In genomic region chr6:151482290-151482689, GRCh38 we compare ENCODE assay signal across 10 cellular contexts. TPM values are rescaled to one million over a fixed set of nuclear protein-coding genes. Genes with fewer than 3 reads are reported as not detected.
DNase-seq lines count a peak whose midpoint lies in the region; ATAC-seq lines count a peak whose summit lies in the region.
"Had no signal": no experiment of that assay in that cellular context is flagged by ENCODE, and none has a peak within 500 bp of the region (broad histone marks: within the 10 kb centered on the region; RNA-seq: fewer than 3 reads in every experiment).

No MANE protein-coding gene starts in this region.

- H3K4me1 Mint-ChIP-seq in CD4-positive, alpha-beta memory T cell, result peaks cover 19 to 22% (median 21%) of the 10 kb centered on the region in 4 donors
- H3K4me1 Mint-ChIP-seq in naive thymus-derived CD4-positive, alpha-beta T cell, result peaks cover 6 to 19% (median 15%) of the 10 kb centered on the region in 7 donors

- H3K9me3 ChIP-seq in CD4-positive, alpha-beta memory T cell (ENCODE audit: control insufficient read depth in 1 of 2, low read length in 2 of 2), result no peaks in the 10 kb centered on the region
- no peaks in the 10 kb centered on the region for H3K9me3 ChIP-seq in naive thymus-derived CD4-positive, alpha-beta T cell (ENCODE audit: control insufficient read depth in 2 of 3, low read length in 3 of 3)

- POLR2A ChIA-PET in CD4-positive, alpha-beta memory T cell (lab: Charles Lee; ENCODE audit: partially characterized antibody), result interaction anchor here (1.4 to 3.2 kb wide), 4 partner anchors 30 to 209 kb away, joined by 3 to 18 read pairs (median 10); partner anchors contain the start of gene RMND1
- POLR2A ChIA-PET in naive thymus-derived CD4-positive, alpha-beta T cell (lab: Charles Lee), result interaction anchor here (1.3 kb wide), 1 partner anchor 30 kb away, joined by 4 read pairs; the partner anchor contains the start of gene RMND1

- H3K27ac ChIP-seq in CD4-positive, alpha-beta memory T cell (ENCODE audit: low read depth, low read length), result peak overlapping the region; percentile 46
- peak overlapping the region; percentile 45 for H3K27ac ChIP-seq in naive thymus-derived CD4-positive, alpha-beta T cell (ENCODE audit: low read depth, low read length)

- H3K27ac Mint-ChIP-seq in CD4-positive, alpha-beta memory T cell, result peak overlapping the region; percentile 75 to 99 (median 97)
- H3K27ac Mint-ChIP-seq in naive thymus-derived CD4-positive, alpha-beta T cell, result peak overlapping the region; percentile 85 to 97 (median 93)

- no peaks in the 10 kb centered on the region for H3K36me3 Mint-ChIP-seq in CD4-positive, alpha-beta memory T cell
- peaks cover 0 to 5% (median 0%) of the 10 kb centered on the region in 5 donors for H3K36me3 Mint-ChIP-seq in naive thymus-derived CD4-positive, alpha-beta T cell

- H3K9me3 Mint-ChIP-seq in CD4-positive, alpha-beta memory T cell, result peaks cover 0 to 4% (median 0%) of the 10 kb centered on the region in 8 donors
- H3K9me3 Mint-ChIP-seq in naive thymus-derived CD4-positive, alpha-beta T cell, result no peaks in the 10 kb centered on the region

- DNase-seq in CD4-positive, alpha-beta memory T cell, result peak; percentile 11 to 53 (median 23)
- peak; percentile 9 for DNase-seq in amniotic epithelial cell (ENCODE audit: low read depth)
- peak in 1 of 9 donors; percentile 11 for DNase-seq in naive thymus-derived CD4-positive, alpha-beta T cell
- DNase-seq in posterior vena cava (ENCODE audit: low spot score), result no peak
- no peak for DNase-seq in left lobe of liver (ENCODE audit: low spot score)
- DNase-seq: activated CD4-positive, alpha-beta T cell treated with anti-CD3 and anti-CD28 coated beads, Interleukin-2, amount 50 U/mL, for 48 hours; NCI-H1105 treated with DMSO at 0.1 percent for 48 hours had no signal

- H3K4me3 ChIP-seq in CD4-positive, alpha-beta memory T cell (ENCODE audit: low read length in 2 of 2), result peak overlapping the region in 1 of 2 donors; percentile 8
- peak overlapping the region; percentile 51 for H3K4me3 ChIP-seq in naive thymus-derived CD4-positive, alpha-beta T cell (ENCODE audit: low read length)

- intact Hi-C loops in CD4-positive, alpha-beta memory T cell (cut with micrococcal nuclease), result no loop called here
- intact Hi-C loops in naive thymus-derived CD4-positive, alpha-beta T cell (cut with micrococcal nuclease), result loop anchor here in 1 of 2 donors (10.0 kb wide), 2 partner anchors 477 to 783 kb away; no protein-coding TSS in a partner anchor
- intact Hi-C loops in posterior vena cava (cut with DNase I), result no loop called here

- no peaks in the 10 kb centered on the region for H3K27me3 ChIP-seq in CD4-positive, alpha-beta memory T cell (ENCODE audit: insufficient read depth, low read length)
- H3K27me3 ChIP-seq in naive thymus-derived CD4-positive, alpha-beta T cell (ENCODE audit: control insufficient read depth in 2 of 2, insufficient read depth in 2 of 2, low read length in 2 of 2), result no peaks in the 10 kb centered on the region

- peaks cover 23% of the 10 kb centered on the region for H3K4me1 ChIP-seq in CD4-positive, alpha-beta memory T cell (ENCODE audit: insufficient read depth, low read length)
- peaks cover 13% of the 10 kb centered on the region in 2 donors for H3K4me1 ChIP-seq in naive thymus-derived CD4-positive, alpha-beta T cell (ENCODE audit: control insufficient read depth in 2 of 2, insufficient read depth in 2 of 2, low read length in 2 of 2)

- peaks cover 0 to 2% of the 10 kb centered on the region in 2 donors for H3K27me3 Mint-ChIP-seq in CD4-positive, alpha-beta memory T cell
- H3K27me3 Mint-ChIP-seq in naive thymus-derived CD4-positive, alpha-beta T cell, result no peaks in the 10 kb centered on the region

- peak overlapping the region; percentile 80 to 94 (median 90) for H3K4me3 Mint-ChIP-seq in CD4-positive, alpha-beta memory T cell
- H3K4me3 Mint-ChIP-seq in naive thymus-derived CD4-positive, alpha-beta T cell, result peak overlapping the region; percentile 63 to 90 (median 83)

- ATAC-seq in HG02610 (IDR thresholded peaks at IDR 0.05; ENCODE audit: unreplicated experiment) (peak; percentile 40), left lobe of liver (no peak), esophagus mucosa (no peak), GM18870 (IDR thresholded peaks at IDR 0.05; ENCODE audit: unreplicated experiment) (no peak)
- peak; percentile 54 for ATAC-seq in naive thymus-derived CD4-positive, alpha-beta T cell

- no peaks in the 10 kb centered on the region for H3K36me3 ChIP-seq in CD4-positive, alpha-beta memory T cell (ENCODE audit: insufficient read depth, low read length)
- no peaks in the 10 kb centered on the region for H3K36me3 ChIP-seq in naive thymus-derived CD4-positive, alpha-beta T cell (ENCODE audit: control insufficient read depth in 2 of 3, insufficient read depth in 3 of 3, low read length in 3 of 3)

- CTCF ChIA-PET in CD4-positive, alpha-beta memory T cell (lab: Charles Lee; ENCODE audit: partially characterized antibody), result interaction anchor here (0.7 to 1.6 kb wide), 6 partner anchors 10 to 591 kb away, joined by 3 to 6 read pairs (median 3); no protein-coding TSS in a partner anchor
- CTCF ChIA-PET in naive thymus-derived CD4-positive, alpha-beta T cell (lab: Charles Lee), result interaction anchor here (1.1 to 1.7 kb wide), 2 partner anchors 41 to 77 kb away, joined by 4 read pairs; no protein-coding TSS in a partner anchor

RNA-seq across cellular contexts. Expression of gene CCDC170, which starts 11.5 kb away (rescaled TPM):
- total RNA-seq in CD4-positive, alpha-beta memory T cell, result under 1 TPM in 1 of 2 experiments, not detected in 1; 0.23 TPM
- polyA plus RNA-seq in CD4-positive, alpha-beta memory T cell, result under 1 TPM in 1 of 2 donors, not detected in 1; 0.11 TPM
- total RNA-seq in naive thymus-derived CD4-positive, alpha-beta T cell, result under 1 TPM in 2 of 5 experiments, not detected in 3; 0.56 TPM
- not detected for polyA plus RNA-seq in naive thymus-derived CD4-positive, alpha-beta T cell
- 1 to 10 TPM; 1.3 to 1.7 TPM for total RNA-seq in posterior vena cava
- 0.45 TPM for total RNA-seq in left lobe of liver
- total RNA-seq in esophagus mucosa, result 0.04 TPM

RNA-seq across cellular contexts. Expression of gene RMND1, which starts 30.4 kb away (rescaled TPM):
- 10 to 100 TPM; 17.0 to 17.5 TPM for total RNA-seq in CD4-positive, alpha-beta memory T cell
- 10 to 100 TPM in 1 of 2 donors, 1 to 10 TPM in 1; 6.3 to 13.1 TPM for polyA plus RNA-seq in CD4-positive, alpha-beta memory T cell
- total RNA-seq in naive thymus-derived CD4-positive, alpha-beta T cell, result 10 to 100 TPM in 4 of 5 experiments, 1 to 10 TPM in 1; 8.8 to 21.5 (median 18.7) TPM
- polyA plus RNA-seq in naive thymus-derived CD4-positive, alpha-beta T cell, result 10 to 100 TPM in 1 of 2 donors, 1 to 10 TPM in 1; 7.6 to 15.3 TPM
- total RNA-seq in posterior vena cava, result 10 to 100 TPM; 13.8 to 16.2 TPM
- 18.6 TPM for total RNA-seq in left lobe of liver
- 14.2 TPM for total RNA-seq in esophagus mucosa

Comparison
In these comparisons a context has a peak if more than half of its experiments do, and no peak if none do; other contexts are left out.
1. DNase-seq: peak in CD4-positive, alpha-beta memory T cell (5 of 5) and amniotic epithelial cell (single experiment); none in posterior vena cava (single experiment) and left lobe of liver (single experiment).
2. ATAC-seq: peak in HG02610 (single experiment) and naive thymus-derived CD4-positive, alpha-beta T cell (single experiment); none in left lobe of liver (single experiment), esophagus mucosa (single experiment) and GM18870 (single experiment).